Comparison of ENCODE assay signal across 3 cellular contexts in genomic region chr6:144077881-144078280, GRCh38.
A peak's percentile ranks its signal among the peaks of the same experiment; 100 is the strongest.
TF ChIP-seq lines count a peak whose summit lies in the region.

No MANE protein-coding gene starts in this region.

TF ChIP-seq in A549, 52 proteins besides CTCF, POLR2A, EP300 and RAD21:
- peak; percentile 79 for TF ChIP-seq MAFK (IDR thresholded peaks at IDR 0.05; ENCODE audit: partially characterized antibody)
- TF ChIP-seq, protein P1, sequence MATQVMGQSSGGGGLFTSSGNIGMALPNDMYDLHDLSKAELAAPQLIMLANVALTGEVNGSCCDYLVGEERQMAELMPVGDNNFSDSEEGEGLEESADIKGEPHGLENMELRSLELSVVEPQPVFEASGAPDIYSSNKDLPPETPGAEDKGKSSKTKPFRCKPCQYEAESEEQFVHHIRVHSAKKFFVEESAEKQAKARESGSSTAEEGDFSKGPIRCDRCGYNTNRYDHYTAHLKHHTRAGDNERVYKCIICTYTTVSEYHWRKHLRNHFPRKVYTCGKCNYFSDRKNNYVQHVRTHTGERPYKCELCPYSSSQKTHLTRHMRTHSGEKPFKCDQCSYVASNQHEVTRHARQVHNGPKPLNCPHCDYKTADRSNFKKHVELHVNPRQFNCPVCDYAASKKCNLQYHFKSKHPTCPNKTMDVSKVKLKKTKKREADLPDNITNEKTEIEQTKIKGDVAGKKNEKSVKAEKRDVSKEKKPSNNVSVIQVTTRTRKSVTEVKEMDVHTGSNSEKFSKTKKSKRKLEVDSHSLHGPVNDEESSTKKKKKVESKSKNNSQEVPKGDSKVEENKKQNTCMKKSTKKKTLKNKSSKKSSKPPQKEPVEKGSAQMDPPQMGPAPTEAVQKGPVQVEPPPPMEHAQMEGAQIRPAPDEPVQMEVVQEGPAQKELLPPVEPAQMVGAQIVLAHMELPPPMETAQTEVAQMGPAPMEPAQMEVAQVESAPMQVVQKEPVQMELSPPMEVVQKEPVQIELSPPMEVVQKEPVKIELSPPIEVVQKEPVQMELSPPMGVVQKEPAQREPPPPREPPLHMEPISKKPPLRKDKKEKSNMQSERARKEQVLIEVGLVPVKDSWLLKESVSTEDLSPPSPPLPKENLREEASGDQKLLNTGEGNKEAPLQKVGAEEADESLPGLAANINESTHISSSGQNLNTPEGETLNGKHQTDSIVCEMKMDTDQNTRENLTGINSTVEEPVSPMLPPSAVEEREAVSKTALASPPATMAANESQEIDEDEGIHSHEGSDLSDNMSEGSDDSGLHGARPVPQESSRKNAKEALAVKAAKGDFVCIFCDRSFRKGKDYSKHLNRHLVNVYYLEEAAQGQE (IDR thresholded peaks at IDR 0.05), result no peak
TF ChIP-seq in A549: peak in this region for 1.

TF ChIP-seq in IMR-90, 13 proteins besides CTCF, POLR2A, EP300 and RAD21:
- TF ChIP-seq MAFK (IDR thresholded peaks at IDR 0.05; ENCODE audit: low read depth, low read length) (peak; percentile 56), NFE2L2 (IDR thresholded peaks at IDR 0.05; ENCODE audit: low read depth, low read length) (no peak)

TF ChIP-seq in K562, 482 proteins besides CTCF, POLR2A, EP300 and RAD21:
- TF ChIP-seq BHLHE40 (IDR thresholded peaks at IDR 0.05; ENCODE audit: low read length), result no peak
- TF ChIP-seq ZNF316 (IDR thresholded peaks at IDR 0.05), result peak; percentile 99
- TF ChIP-seq NFE2 (IDR thresholded peaks at IDR 0.05; ENCODE audit: low read depth), result peak; percentile 93
- TF ChIP-seq DPF2 (IDR thresholded peaks at IDR 0.05), result peak; percentile 64; the same call in 1 of the 2 replicates
- no peak for TF ChIP-seq ZNF324 (CRISPR knock-in tag; IDR thresholded peaks at IDR 0.05)
- no peak for TF ChIP-seq CSDE1 (IDR thresholded peaks at IDR 0.05)
- no peak for TF ChIP-seq NR4A1 (CRISPR knock-in tag; IDR thresholded peaks at IDR 0.05)
- TF ChIP-seq NR4A1 (tag; IDR thresholded peaks at IDR 0.05), result no peak
- no peak for TF ChIP-seq SRSF7 (optimal IDR thresholded peaks at IDR 0.05; ENCODE audit: low read depth, low read length)
- peak; percentile 99 for TF ChIP-seq C11orf30 (IDR thresholded peaks at IDR 0.05; ENCODE audit: low read depth)
- peak; percentile 96 for TF ChIP-seq MAFK (IDR thresholded peaks at IDR 0.05; ENCODE audit: low read length)
- no peak for TF ChIP-seq ZBTB1 (CRISPR knock-in tag; IDR thresholded peaks at IDR 0.05; ENCODE audit: borderline replicate concordance, low read depth)
- TF ChIP-seq MAFF (IDR thresholded peaks at IDR 0.05; ENCODE audit: low read length), result peak; percentile 96
- peak; percentile 74 for TF ChIP-seq NFE2L1 (tag; IDR thresholded peaks at IDR 0.05; ENCODE audit: borderline replicate concordance, low read depth)
- no peak for TF ChIP-seq PCBP1 (IDR thresholded peaks at IDR 0.05; ENCODE audit: low read depth, low read length, poor library complexity, severe bottlenecking)
- no peak for TF ChIP-seq LARP7 (IDR thresholded peaks at IDR 0.05)
- no peak for TF ChIP-seq HDAC8 (tag; IDR thresholded peaks at IDR 0.05)
- TF ChIP-seq, protein P2, sequence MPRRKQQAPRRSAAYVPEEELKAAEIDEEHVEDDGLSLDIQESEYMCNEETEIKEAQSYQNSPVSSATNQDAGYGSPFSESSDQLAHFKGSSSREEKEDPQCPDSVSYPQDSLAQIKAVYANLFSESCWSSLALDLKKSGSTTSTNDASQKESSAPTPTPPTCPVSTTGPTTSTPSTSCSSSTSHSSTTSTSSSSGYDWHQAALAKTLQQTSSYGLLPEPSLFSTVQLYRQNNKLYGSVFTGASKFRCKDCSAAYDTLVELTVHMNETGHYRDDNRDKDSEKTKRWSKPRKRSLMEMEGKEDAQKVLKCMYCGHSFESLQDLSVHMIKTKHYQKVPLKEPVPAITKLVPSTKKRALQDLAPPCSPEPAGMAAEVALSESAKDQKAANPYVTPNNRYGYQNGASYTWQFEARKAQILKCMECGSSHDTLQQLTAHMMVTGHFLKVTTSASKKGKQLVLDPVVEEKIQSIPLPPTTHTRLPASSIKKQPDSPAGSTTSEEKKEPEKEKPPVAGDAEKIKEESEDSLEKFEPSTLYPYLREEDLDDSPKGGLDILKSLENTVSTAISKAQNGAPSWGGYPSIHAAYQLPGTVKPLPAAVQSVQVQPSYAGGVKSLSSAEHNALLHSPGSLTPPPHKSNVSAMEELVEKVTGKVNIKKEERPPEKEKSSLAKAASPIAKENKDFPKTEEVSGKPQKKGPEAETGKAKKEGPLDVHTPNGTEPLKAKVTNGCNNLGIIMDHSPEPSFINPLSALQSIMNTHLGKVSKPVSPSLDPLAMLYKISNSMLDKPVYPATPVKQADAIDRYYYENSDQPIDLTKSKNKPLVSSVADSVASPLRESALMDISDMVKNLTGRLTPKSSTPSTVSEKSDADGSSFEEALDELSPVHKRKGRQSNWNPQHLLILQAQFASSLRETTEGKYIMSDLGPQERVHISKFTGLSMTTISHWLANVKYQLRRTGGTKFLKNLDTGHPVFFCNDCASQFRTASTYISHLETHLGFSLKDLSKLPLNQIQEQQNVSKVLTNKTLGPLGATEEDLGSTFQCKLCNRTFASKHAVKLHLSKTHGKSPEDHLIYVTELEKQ (CRISPR knock-in tag; IDR thresholded peaks at IDR 0.05), result no peak
- 0 out of 2 replicates have a peak, but pooled peaks have one; percentile 3 for TF ChIP-seq EP400 (IDR thresholded peaks at IDR 0.05)
- peak; percentile 85 for TF ChIP-seq BACH1 (tag; IDR thresholded peaks at IDR 0.05)
- peak; percentile 99 for TF ChIP-seq MAFG (tag; conservative IDR thresholded peaks at IDR 0.05)
